Comparison of ENCODE assay signal across 1 cellular context in genomic region chr1:81921851-81922462, GRCh38.
TF ChIP-seq lines count a peak whose summit lies in the region.

No MANE protein-coding gene starts in this region.

TF ChIP-seq in GM23338, 12 proteins besides CTCF, POLR2A, EP300 and RAD21 (continued from another document):
- TF ChIP-seq ZNF462 (CRISPR knock-in tag; IDR thresholded peaks at IDR 0.05) (no peak), JUNB (IDR thresholded peaks at IDR 0.05; ENCODE audit: unreplicated experiment) (no peak), POLR2AphosphoS5 (IDR thresholded peaks at IDR 0.05; ENCODE audit: low read depth) (no peak), EZH2phosphoT487 (IDR thresholded peaks at IDR 0.05; ENCODE audit: unreplicated experiment) (no peak), STAT1 (IDR thresholded peaks at IDR 0.05; ENCODE audit: unreplicated experiment) (no peak), ZNF114 (CRISPR knock-in tag; IDR thresholded peaks at IDR 0.05) (no peak), EZH2 (IDR thresholded peaks at IDR 0.05; ENCODE audit: low read depth, unreplicated experiment) (no peak), CREB1 (CRISPR knock-in tag; IDR thresholded peaks at IDR 0.05; ENCODE audit: low read depth) (no peak)
- TF ChIP-seq, protein P1, sequence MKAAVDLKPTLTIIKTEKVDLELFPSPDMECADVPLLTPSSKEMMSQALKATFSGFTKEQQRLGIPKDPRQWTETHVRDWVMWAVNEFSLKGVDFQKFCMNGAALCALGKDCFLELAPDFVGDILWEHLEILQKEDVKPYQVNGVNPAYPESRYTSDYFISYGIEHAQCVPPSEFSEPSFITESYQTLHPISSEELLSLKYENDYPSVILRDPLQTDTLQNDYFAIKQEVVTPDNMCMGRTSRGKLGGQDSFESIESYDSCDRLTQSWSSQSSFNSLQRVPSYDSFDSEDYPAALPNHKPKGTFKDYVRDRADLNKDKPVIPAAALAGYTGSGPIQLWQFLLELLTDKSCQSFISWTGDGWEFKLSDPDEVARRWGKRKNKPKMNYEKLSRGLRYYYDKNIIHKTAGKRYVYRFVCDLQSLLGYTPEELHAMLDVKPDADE (IDR thresholded peaks at IDR 0.05) = no peak
- TF ChIP-seq, protein P2, sequence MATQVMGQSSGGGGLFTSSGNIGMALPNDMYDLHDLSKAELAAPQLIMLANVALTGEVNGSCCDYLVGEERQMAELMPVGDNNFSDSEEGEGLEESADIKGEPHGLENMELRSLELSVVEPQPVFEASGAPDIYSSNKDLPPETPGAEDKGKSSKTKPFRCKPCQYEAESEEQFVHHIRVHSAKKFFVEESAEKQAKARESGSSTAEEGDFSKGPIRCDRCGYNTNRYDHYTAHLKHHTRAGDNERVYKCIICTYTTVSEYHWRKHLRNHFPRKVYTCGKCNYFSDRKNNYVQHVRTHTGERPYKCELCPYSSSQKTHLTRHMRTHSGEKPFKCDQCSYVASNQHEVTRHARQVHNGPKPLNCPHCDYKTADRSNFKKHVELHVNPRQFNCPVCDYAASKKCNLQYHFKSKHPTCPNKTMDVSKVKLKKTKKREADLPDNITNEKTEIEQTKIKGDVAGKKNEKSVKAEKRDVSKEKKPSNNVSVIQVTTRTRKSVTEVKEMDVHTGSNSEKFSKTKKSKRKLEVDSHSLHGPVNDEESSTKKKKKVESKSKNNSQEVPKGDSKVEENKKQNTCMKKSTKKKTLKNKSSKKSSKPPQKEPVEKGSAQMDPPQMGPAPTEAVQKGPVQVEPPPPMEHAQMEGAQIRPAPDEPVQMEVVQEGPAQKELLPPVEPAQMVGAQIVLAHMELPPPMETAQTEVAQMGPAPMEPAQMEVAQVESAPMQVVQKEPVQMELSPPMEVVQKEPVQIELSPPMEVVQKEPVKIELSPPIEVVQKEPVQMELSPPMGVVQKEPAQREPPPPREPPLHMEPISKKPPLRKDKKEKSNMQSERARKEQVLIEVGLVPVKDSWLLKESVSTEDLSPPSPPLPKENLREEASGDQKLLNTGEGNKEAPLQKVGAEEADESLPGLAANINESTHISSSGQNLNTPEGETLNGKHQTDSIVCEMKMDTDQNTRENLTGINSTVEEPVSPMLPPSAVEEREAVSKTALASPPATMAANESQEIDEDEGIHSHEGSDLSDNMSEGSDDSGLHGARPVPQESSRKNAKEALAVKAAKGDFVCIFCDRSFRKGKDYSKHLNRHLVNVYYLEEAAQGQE (IDR thresholded peaks at IDR 0.05; ENCODE audit: unreplicated experiment) = no peak
